Comparison of ENCODE assay signal across 14 cellular contexts in genomic region chr2:237207641-237208040, GRCh38.
DNase-seq lines count a peak whose midpoint lies in the region; ATAC-seq, FAIRE-seq and TF ChIP-seq lines count a peak whose summit lies in the region.
"Had no signal": no experiment of that assay in that cellular context is flagged by ENCODE, and none has a peak within 500 bp of the region (broad histone marks: within the 10 kb centered on the region; RNA-seq: fewer than 3 reads in every experiment).

No MANE protein-coding gene starts in this region.

- H3K4me1 ChIP-seq in lung (ENCODE audit: control insufficient read depth in 2 of 2, insufficient read depth in 2 of 2, low read length in 2 of 2), result peaks cover 1 to 6% of the 10 kb centered on the region in 2 donors
- H3K4me1 ChIP-seq in thoracic aorta (ENCODE audit: control insufficient read depth in 1 of 2, low read depth in 2 of 2), result peaks cover 0 to 17% of the 10 kb centered on the region in 2 donors

- DNase-seq in M059J (ENCODE audit: low read depth) (peak; percentile 43), fibroblast of gingiva (ENCODE audit: low read depth) (peak; percentile 85), lung (ENCODE audit: low spot score) (peak; percentile 71), thoracic aorta (ENCODE audit: low spot score) (peak; percentile 62), NCI-H1930 (lab: John Stamatoyannopoulos, UW) (no peak), urothelium cell line (ENCODE audit: low spot score) (no peak)
- DNase-seq: immature natural killer cell, Kasumi-1, NCI-H510A, occipital lobe had no signal

- ATAC-seq in lung (ENCODE audit: insufficient read depth, low FRiP score) (no peak), thoracic aorta (ENCODE audit: insufficient number of reproducible peaks, low FRiP score, low read depth) (peak; percentile 61), HG03442 (IDR thresholded peaks at IDR 0.05; ENCODE audit: unreplicated experiment) (no peak), HG03175 (IDR thresholded peaks at IDR 0.05; ENCODE audit: unreplicated experiment) (no peak)
- ATAC-seq: activated naive CD4-positive, alpha-beta T cell treated with anti-CD3 and anti-CD28 coated beads, Interleukin-2, amount 50 U/mL, for 72 hours had no signal

- TF ChIP-seq CTCF in lung (IDR thresholded peaks at IDR 0.05; ENCODE audit: control extremely low read depth, extremely low read depth), result no peak
- TF ChIP-seq CTCF in thoracic aorta (IDR thresholded peaks at IDR 0.05), result no peak

- H3K36me3 ChIP-seq in lung (ENCODE audit: control insufficient read depth in 2 of 2, insufficient read depth in 2 of 2, low read length in 2 of 2) (no peaks in the 10 kb centered on the region), thoracic aorta (no peaks in the 10 kb centered on the region)

- H3K27me3 ChIP-seq in lung (ENCODE audit: control insufficient read depth, insufficient read depth) (no peaks in the 10 kb centered on the region), thoracic aorta (replicated peaks; ENCODE audit: insufficient read depth) (no peaks in the 10 kb centered on the region)

- no peak overlapping the region for H3K4me3 ChIP-seq in lung
- no peak overlapping the region for H3K4me3 ChIP-seq in thoracic aorta

- H3K9me3 ChIP-seq in lung (ENCODE audit: control insufficient read depth in 2 of 2, insufficient read depth in 1 of 2, low read length in 1 of 2) (no peaks in the 10 kb centered on the region), thoracic aorta (no peaks in the 10 kb centered on the region)

- FAIRE-seq in urothelium cell line (lab: Jason Lieb, UNC), result no peak
- FAIRE-seq: D721Med had no signal

- 30 to 41% methylated on average over 7 of the region's 7 CpGs for WGBS in lung, 2 donors

- peak overlapping the region in 1 of 2 donors; percentile 80 for H3K27ac ChIP-seq in lung (ENCODE audit: low read depth in 1 of 2, low read length in 1 of 2)
- H3K27ac ChIP-seq in thoracic aorta, result no peak overlapping the region

Comparison
In these comparisons a context has a peak if more than half of its experiments do, and no peak if none do; other contexts are left out.
1. DNase-seq: peak in M059J (single experiment), fibroblast of gingiva (single experiment), lung (single experiment) and thoracic aorta (single experiment); none in NCI-H1930 (0 of 2) and urothelium cell line (single experiment).